ENCODE assay signal across 20 cellular contexts in the genomic region with DNA sequence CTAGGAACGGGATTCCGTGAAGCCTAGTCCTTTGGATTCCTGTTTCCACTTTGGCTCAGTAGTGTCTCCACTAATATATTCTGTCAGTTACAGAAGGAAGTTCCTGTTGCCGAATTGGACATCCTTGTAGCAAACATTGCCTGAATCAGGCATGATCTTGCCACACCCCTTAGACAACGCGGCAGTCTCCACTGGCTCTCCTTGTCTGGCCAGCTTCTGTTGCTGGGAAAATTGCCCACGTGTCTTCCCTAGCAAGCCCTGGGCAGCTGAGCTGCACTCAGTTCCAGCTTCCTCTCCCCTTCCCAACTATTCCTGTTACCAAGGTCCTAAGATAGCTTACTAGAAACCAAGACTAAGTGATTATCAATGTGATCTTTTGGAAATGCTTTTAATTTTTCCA.
DNase-seq lines count a peak whose midpoint lies in the region; ATAC-seq and TF ChIP-seq lines count a peak whose summit lies in the region.
"Had no signal": no experiment of that assay in that cellular context is flagged by ENCODE, and none has a peak within 500 bp of the region (broad histone marks: within the 10 kb centered on the region; RNA-seq: fewer than 3 reads in every experiment).

No MANE protein-coding gene starts in this region.

- TF ChIP-seq CTCF in heart right ventricle (IDR thresholded peaks at IDR 0.05) (no peak), gastroesophageal sphincter (IDR thresholded peaks at IDR 0.05) (no peak), testis (IDR thresholded peaks at IDR 0.05) (no peak)

- intact Hi-C loops in heart right ventricle (cut with DNase I) (no loop called here), cardiac septum (cut with DNase I) (no loop called here), testis (cut with DNase I; ENCODE audit: low total_unique reads) (no loop called here)

- H3K4me3 ChIP-seq in heart right ventricle = no peak overlapping the region
- H3K4me3 ChIP-seq in adipocyte (ENCODE audit: low read length) = peak overlapping the region; percentile 22
- H3K4me3 ChIP-seq in gastroesophageal sphincter = no peak overlapping the region
- H3K4me3 ChIP-seq in testis = no peak overlapping the region
- H3K4me3 ChIP-seq: coronary artery, psoas muscle, stomach, upper lobe of left lung had no signal

- H3K9me3 ChIP-seq in heart right ventricle (no peaks in the 10 kb centered on the region), adipocyte (ENCODE audit: control insufficient read depth, low read length) (no peaks in the 10 kb centered on the region), gastroesophageal sphincter (no peaks in the 10 kb centered on the region), testis (no peaks in the 10 kb centered on the region)
- H3K9me3 ChIP-seq: psoas muscle, stomach, upper lobe of left lung had no signal

- H3K27ac ChIP-seq in heart right ventricle = no peak overlapping the region
- H3K27ac ChIP-seq in gastroesophageal sphincter = peak overlapping the region; percentile 82 to 98 (median 87)
- H3K27ac ChIP-seq in testis = no peak overlapping the region
- H3K27ac ChIP-seq: coronary artery, psoas muscle, stomach, upper lobe of left lung had no signal

- H3K9ac ChIP-seq in adipocyte (ENCODE audit: low read length) = no peak overlapping the region

- TF ChIP-seq EP300 in gastroesophageal sphincter (IDR thresholded peaks at IDR 0.05) = no peak

- TF ChIP-seq POLR2A in gastroesophageal sphincter (IDR thresholded peaks at IDR 0.05) (no peak), testis (IDR thresholded peaks at IDR 0.05) (no peak)

- H3K27me3 ChIP-seq in heart right ventricle (no peaks in the 10 kb centered on the region), adipocyte (replicated peaks; ENCODE audit: control insufficient read depth, insufficient read depth, low read length) (no peaks in the 10 kb centered on the region), gastroesophageal sphincter (no peaks in the 10 kb centered on the region), testis (no peaks in the 10 kb centered on the region)
- H3K27me3 ChIP-seq: stomach, upper lobe of left lung had no signal

- DNase-seq in heart right ventricle (peak; percentile 6 to 20), cardiac septum (ENCODE audit: low spot score) (no peak), adipocyte (ENCODE audit: low read depth) (no peak), testis (peak; percentile 34)
- DNase-seq in stimulated activated CD4-positive, alpha-beta T cell treated with anti-CD3 and anti-CD28 coated beads, Interleukin-12 subunit alpha, Interleukin-12 subunit beta, amount 100 ng/mL, for 4 hours = no peak
- DNase-seq in activated CD4-positive, CD25-positive, alpha-beta regulatory T cell (lab: John Stamatoyannopoulos, UW) = no peak
- DNase-seq: 8988T; activated CD4-positive, alpha-beta T cell treated with anti-CD3 and anti-CD28 coated beads for 4 hours; activated CD8-positive, alpha-beta memory T cell treated with anti-CD3 and anti-CD28 coated beads, Interleukin-2, amount 10 ng/mL, durations not matched to agents 7 days and 5 days; activated naive CD8-positive, alpha-beta T cell treated with anti-CD3 and anti-CD28 coated beads, Interleukin-2, amount 10 ng/mL, durations not matched to agents 7 days and 5 days; foreskin melanocyte; kidney glomerular epithelial cell; NCI-H748 treated with DMSO at 0.1 percent for 48 hours; psoas muscle; stimulated activated CD4-positive, alpha-beta T cell treated with anti-CD3 and anti-CD28 coated beads, Interleukin-4, amount 100 ng/mL, for 4 hours; stomach; upper lobe of left lung had no signal

- H3K4me1 ChIP-seq in heart right ventricle (peaks cover 0 to 2% (median 0%) of the 10 kb centered on the region in 9 donors), adipocyte (ENCODE audit: control insufficient read depth, insufficient read depth, low read length) (no peaks in the 10 kb centered on the region), gastroesophageal sphincter (peaks cover 2 to 49% (median 6%) of the 10 kb centered on the region in 3 donors), testis (no peaks in the 10 kb centered on the region)
- H3K4me1 ChIP-seq: psoas muscle, stomach, upper lobe of left lung had no signal

- H3K36me3 ChIP-seq in heart right ventricle (no peaks in the 10 kb centered on the region), adipocyte (ENCODE audit: control insufficient read depth, insufficient read depth, low read length, severe bottlenecking) (no peaks in the 10 kb centered on the region), gastroesophageal sphincter (no peaks in the 10 kb centered on the region), testis (ENCODE audit: low read depth, missing control alignments) (no peaks in the 10 kb centered on the region)
- H3K36me3 ChIP-seq: stomach, upper lobe of left lung had no signal

- peak in 5 of 8 donors; percentile 22 to 59 (median 47) for ATAC-seq in heart right ventricle
- peak; percentile 15 for ATAC-seq in gastroesophageal sphincter
- ATAC-seq in GM18520 (IDR thresholded peaks at IDR 0.05; ENCODE audit: unreplicated experiment) = no peak
- ATAC-seq: activated CD8-positive, alpha-beta memory T cell treated with anti-CD3 and anti-CD28 coated beads, Interleukin-2, amount 10 ng/mL, durations not matched to agents 7 days and 5 days; psoas muscle had no signal

- 48 to 56% methylated on average over 6 of the region's 6 CpGs for WGBS in heart right ventricle, 2 donors
- 27 to 42% methylated on average over 5 to 6 of the region's 6 CpGs for WGBS in gastroesophageal sphincter (ENCODE audit: low coverage in 1 of 2), 2 donors
- 30% methylated on average over 5 to 6 of the region's 6 CpGs for WGBS in testis, 2 donors

Comparison
In these comparisons a context has a peak if more than half of its experiments do, and no peak if none do; other contexts are left out.
1. DNase-seq: peak in heart right ventricle (2 of 2) and testis (single experiment); none in cardiac septum (single experiment), adipocyte (single experiment), stimulated activated CD4-positive, alpha-beta T cell treated with anti-CD3 and anti-CD28 coated beads, Interleukin-12 subunit alpha, Interleukin-12 subunit beta, amount 100 ng/mL, for 4 hours (single experiment) and activated CD4-positive, CD25-positive, alpha-beta regulatory T cell (0 of 4).
2. H3K27ac ChIP-seq: peak in gastroesophageal sphincter (4 of 4); none in heart right ventricle (0 of 10) and testis (0 of 2).